ENCODE assay signal across 5 cellular contexts in genomic region chr1:225097175-225097574, GRCh38.
"Had no signal": no experiment of that assay in that cellular context is flagged by ENCODE, and none has a peak within 500 bp of the region (broad histone marks: within the 10 kb centered on the region; RNA-seq: fewer than 3 reads in every experiment).

No MANE protein-coding gene starts in this region.

- H3K27ac ChIP-seq: HL-60, KMS-11 had no signal

- FAIRE-seq: HTR-8/SVneo had no signal

- H3K4me2 ChIP-seq: KMS-11 had no signal

- DNase-seq: KBM-7, KG1 had no signal

- H3K9ac ChIP-seq: KMS-11 had no signal
